9 cellular contexts compared by ENCODE assay signal in genomic region chr2:42047488-42048317, GRCh38. TPM values are rescaled to one million over a fixed set of nuclear protein-coding genes. Genes with fewer than 3 reads are reported as not detected.
DNase-seq lines count a peak whose midpoint lies in the region; ATAC-seq and TF ChIP-seq lines count a peak whose summit lies in the region.
"Had no signal": no experiment of that assay in that cellular context is flagged by ENCODE, and none has a peak within 500 bp of the region (broad histone marks: within the 10 kb centered on the region; RNA-seq: fewer than 3 reads in every experiment).

TSS of gene PKDCC (plus strand) at chr2:42048021. CDS start at chr2:42048200, 179 bp downstream.

- DNase-seq in GM12865 (ENCODE audit: low read depth) (peak; percentile 63), RWPE2 (ENCODE audit: low spot score) (no peak), caudate nucleus (lab: John Stamatoyannopoulos, UW) (peak in 53 of 61 donors; percentile 9 to 86 (median 55)), iPS-NIHi7 (ENCODE audit: extremely low spot score) (peak; percentile 94), sigmoid colon (peak; percentile 95)

- WGBS in sigmoid colon, 2 donors: 1% methylated on average over 104 to 105 of the region's 111 CpGs

- TF ChIP-seq CTCF in GM12865 (IDR thresholded peaks at IDR 0.05; ENCODE audit: insufficient read depth, low read depth, low read length, missing control alignments) (no peak), RWPE2 (IDR thresholded peaks at IDR 0.05; ENCODE audit: poor library complexity, severe bottlenecking) (no peak), sigmoid colon (IDR thresholded peaks at IDR 0.05) (no peak)

- TF ChIP-seq EP300 in sigmoid colon (IDR thresholded peaks at IDR 0.05): no peak

- peaks cover 3% of the 10 kb centered on the region for H3K79me2 ChIP-seq in ACC112 (ENCODE audit: control insufficient read depth, insufficient read depth, low read length, unreplicated experiment)

- no peaks in the 10 kb centered on the region for H3K36me3 ChIP-seq in ACC112 (ENCODE audit: insufficient read depth, low read length)
- H3K36me3 ChIP-seq in RWPE2 (ENCODE audit: low read depth): no peaks in the 10 kb centered on the region
- no peaks in the 10 kb centered on the region for H3K36me3 ChIP-seq in sigmoid colon

- H3K27me3 ChIP-seq in ACC112 (ENCODE audit: insufficient read depth, low read length) (peaks cover 9% of the 10 kb centered on the region; the same call in 1 of the 2 replicates), RWPE2 (ENCODE audit: insufficient read depth, poor library complexity, severe bottlenecking) (peaks cover 26% of the 10 kb centered on the region), sigmoid colon (no peaks in the 10 kb centered on the region)

- H3K4me3 ChIP-seq in ACC112 (ENCODE audit: low read depth, low read length): peak within 1 kb of the TSS; percentile 82
- H3K4me3 ChIP-seq in GM12865 (ENCODE audit: low read depth, low read length): peak within 1 kb of the TSS; percentile 34
- peak within 1 kb of the TSS; percentile 50 for H3K4me3 ChIP-seq in RWPE2 (ENCODE audit: severe bottlenecking)
- peak within 1 kb of the TSS; percentile 68 to 98 (median 80) for H3K4me3 ChIP-seq in sigmoid colon

- intact Hi-C loops in sigmoid colon (cut with DNase I): loop anchor here (1.0 to 2.0 kb wide), 3 partner anchors 37 to 121 kb away; no protein-coding TSS in a partner anchor

- H3K4me1 ChIP-seq in ACC112 (ENCODE audit: control insufficient read depth, insufficient read depth, low read length, unreplicated experiment) (peaks cover 8% of the 10 kb centered on the region), RWPE2 (ENCODE audit: insufficient read depth, poor library complexity, severe bottlenecking) (no peaks in the 10 kb centered on the region), sigmoid colon (peaks cover 0 to 46% (median 42%) of the 10 kb centered on the region in 4 donors)

- H3K27ac ChIP-seq in ACC112 (ENCODE audit: low read depth, low read length) (no peak within 1 kb of the TSS), RWPE2 (ENCODE audit: poor library complexity, severe bottlenecking) (no peak within 1 kb of the TSS), caudate nucleus (ENCODE audit: low read depth, low read length) (peak within 1 kb of the TSS; percentile 54), sigmoid colon (peak within 1 kb of the TSS; percentile 96 to 99 (median 96))
- H3K27ac ChIP-seq: HL-60 had no signal

- peak; percentile 53 for ATAC-seq in HG03066 (IDR thresholded peaks at IDR 0.05; ENCODE audit: low read depth, unreplicated experiment)
- peak; percentile 76 for ATAC-seq in RWPE2 (ENCODE audit: low read depth)
- ATAC-seq in HG02588 (IDR thresholded peaks at IDR 0.05; ENCODE audit: unreplicated experiment): no peak

- TF ChIP-seq POLR2A in sigmoid colon (IDR thresholded peaks at IDR 0.05): peak; percentile 23 to 36

- no peaks in the 10 kb centered on the region for H3K9me3 ChIP-seq in RWPE2 (ENCODE audit: severe bottlenecking)
- H3K9me3 ChIP-seq in sigmoid colon: no peaks in the 10 kb centered on the region

- H2AFZ ChIP-seq in ACC112 (ENCODE audit: low read length, unreplicated experiment): peak within 1 kb of the TSS; percentile 94

RNA-seq across cellular contexts. Expression of gene PKDCC, which starts in this region (rescaled TPM):
- 100 to 1,000 TPM in 2 of 4 donors, 10 to 100 TPM in 2; 64.8 to 106 (median 96.1) TPM for total RNA-seq in sigmoid colon
- 10 to 100 TPM; 13.9 to 67.7 (median 21.0) TPM for polyA plus RNA-seq in sigmoid colon

Comparison
In these comparisons a context has a peak if more than half of its experiments do, and no peak if none do; other contexts are left out.
1. H3K27ac ChIP-seq: peak in caudate nucleus (single experiment) and sigmoid colon (4 of 4); none in ACC112 (single experiment) and RWPE2 (single experiment).
2. Peak in every context shown above with its lines, with median percentiles within 50 percentile points of each other: H3K4me3 ChIP-seq.